In the genomic region with DNA sequence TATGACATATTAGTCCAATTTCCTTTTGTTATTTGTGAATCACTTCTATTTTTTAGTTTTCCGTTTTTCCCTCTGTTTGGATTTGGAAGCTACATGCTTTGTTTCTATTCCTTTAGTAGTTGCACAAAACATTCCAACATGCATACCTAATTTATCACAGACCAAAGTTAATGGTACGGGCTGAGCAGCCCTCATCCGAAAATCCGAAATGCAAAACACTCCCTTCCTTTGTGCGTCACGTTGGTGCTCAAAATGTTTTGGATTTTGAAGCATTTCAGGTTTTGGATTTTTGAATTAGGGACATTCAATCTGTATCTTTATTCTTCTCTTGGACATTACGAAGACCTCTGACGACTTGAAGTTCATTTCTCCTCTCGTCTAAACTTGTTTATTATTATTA, we compare ENCODE assay signal across 39 cellular contexts.
"Had no signal": no experiment of that assay in that cellular context is flagged by ENCODE, and none has a peak within 500 bp of the region (broad histone marks: within the 10 kb centered on the region; RNA-seq: fewer than 3 reads in every experiment).

No MANE protein-coding gene starts in this region.

- H3K27me3 ChIP-seq: adrenal gland, ascending aorta, body of pancreas, brain microvascular endothelial cell, breast epithelium, cardiac muscle cell had no signal

- H3K27ac Mint-ChIP-seq: activated naive CD4-positive, alpha-beta T cell treated with anti-CD3 and anti-CD28 coated beads for 36 hours; activated naive CD4-positive, alpha-beta T cell treated with anti-CD3 and anti-CD28 coated beads, Interleukin-2, amount 10 ng/mL, durations not matched to agents 7 days and 5 days; activated naive CD4-positive, alpha-beta T cell treated with anti-CD3 and anti-CD28 coated beads, Interleukin-2, amount 50 U/mL, for 24 hours; activated naive CD4-positive, alpha-beta T cell treated with anti-CD3 and anti-CD28 coated beads, Interleukin-2, amount 50 U/mL, for 72 hours; activated naive CD8-positive, alpha-beta T cell; activated naive CD8-positive, alpha-beta T cell treated with anti-CD3 and anti-CD28 coated beads for 36 hours; activated naive CD8-positive, alpha-beta T cell treated with anti-CD3 and anti-CD28 coated beads, Interleukin-2, amount 10 ng/mL, durations not matched to agents 7 days and 5 days; activated naive CD8-positive, alpha-beta T cell treated with anti-CD3 and anti-CD28 coated beads, Interleukin-2, amount 50 U/mL, for 24 hours; activated T-cell treated with anti-CD3 and anti-CD28 coated beads, Interleukin-2, amount 50 U/mL, for 24 hours; activated T-cell treated with anti-CD3 and anti-CD28 coated beads, Interleukin-2, amount 50 U/mL, for 72 hours; activated T-helper 1 cell treated with anti-CD3 and anti-CD28 coated beads, Interleukin-12 subunit alpha, Interleukin-12 subunit beta, Interleukin-2, Interleukin-4 antibody, amounts not matched to agents 30 ng/mL and 10 ng/mL and 1 ng/mL, durations not matched to agents 14 hours and 24 hours and 36 hours; activated T-helper 17 cell treated with anti-CD3 and anti-CD28 coated beads, Interleukin-2, amount 50 U/mL, for 72 hours; activated T-helper 2 cell treated with anti-CD3 and anti-CD28 coated beads, Interferon-gamma antibody, Interleukin-2, Interleukin-4, amounts not matched to agents 10 μg/mL and 5 μg/mL and 100 μg/mL, durations not matched to agents 14 hours and 24 hours and 36 hours; brain had no signal

- H3K4me3 ChIP-seq: adrenal gland, ascending aorta, body of pancreas, breast epithelium, cardiac muscle cell had no signal

- FAIRE-seq: astrocyte, bronchial epithelial cell had no signal

- H3K9me3 ChIP-seq: adrenal gland, body of pancreas, breast epithelium had no signal

- H3K4me3 Mint-ChIP-seq: activated naive CD4-positive, alpha-beta T cell treated with anti-CD3 and anti-CD28 coated beads for 36 hours; activated naive CD4-positive, alpha-beta T cell treated with anti-CD3 and anti-CD28 coated beads, Interleukin-2, amount 10 ng/mL, durations not matched to agents 7 days and 5 days; activated naive CD4-positive, alpha-beta T cell treated with anti-CD3 and anti-CD28 coated beads, Interleukin-2, amount 50 U/mL, for 24 hours; activated naive CD8-positive, alpha-beta T cell; activated naive CD8-positive, alpha-beta T cell treated with anti-CD3 and anti-CD28 coated beads for 36 hours; activated naive CD8-positive, alpha-beta T cell treated with anti-CD3 and anti-CD28 coated beads, Interleukin-2, amount 10 ng/mL, durations not matched to agents 7 days and 5 days; activated naive CD8-positive, alpha-beta T cell treated with anti-CD3 and anti-CD28 coated beads, Interleukin-2, amount 50 U/mL, for 24 hours; activated T-cell treated with anti-CD3 and anti-CD28 coated beads, Interleukin-2, amount 50 U/mL, for 24 hours; activated T-cell treated with anti-CD3 and anti-CD28 coated beads, Interleukin-2, amount 50 U/mL, for 4 hours; activated T-cell treated with anti-CD3 and anti-CD28 coated beads, Interleukin-2, amount 50 U/mL, for 72 hours; activated T-helper 1 cell treated with anti-CD3 and anti-CD28 coated beads, Interleukin-12 subunit alpha, Interleukin-12 subunit beta, Interleukin-2, Interleukin-4 antibody, amounts not matched to agents 30 ng/mL and 10 ng/mL and 1 ng/mL, durations not matched to agents 14 hours and 24 hours and 36 hours; activated T-helper 17 cell treated with anti-CD3 and anti-CD28 coated beads, Interleukin-2, amount 50 U/mL, for 72 hours; brain; central memory CD8-positive, alpha-beta T cell had no signal

- H3K36me3 ChIP-seq: adrenal gland, breast epithelium, cardiac muscle cell had no signal

- DNase-seq: activated effector memory CD4-positive, alpha-beta T cell treated with anti-CD3 and anti-CD28 coated beads, Interleukin-2, amount 50 U/mL, for 16 hours; activated effector memory CD4-positive, alpha-beta T cell treated with Interleukin-2 at 50 U/mL for 16 hours; activated gamma-delta T cell; activated gamma-delta T cell treated with Interleukin-2 at 50 U/mL for 16 hours; activated naive CD4-positive, alpha-beta T cell; activated naive CD4-positive, alpha-beta T cell treated with anti-CD3 and anti-CD28 coated beads for 36 hours; activated naive CD4-positive, alpha-beta T cell treated with anti-CD3 and anti-CD28 coated beads, Interleukin-2, amount 10 ng/mL, durations not matched to agents 7 days and 5 days; activated naive CD4-positive, alpha-beta T cell treated with anti-CD3 and anti-CD28 coated beads, Interleukin-2, amount 50 U/mL, for 16 hours; activated naive CD4-positive, alpha-beta T cell treated with Interleukin-2 at 50 U/mL for 16 hours; activated naive CD8-positive, alpha-beta T cell treated with anti-CD3 and anti-CD28 coated beads for 36 hours; activated naive CD8-positive, alpha-beta T cell treated with anti-CD3 and anti-CD28 coated beads, Interleukin-2, amount 10 ng/mL, durations not matched to agents 7 days and 5 days; activated naive CD8-positive, alpha-beta T cell treated with anti-CD3 and anti-CD28 coated beads, Interleukin-2, amount 50 U/mL, for 24 hours; activated T-cell treated with anti-CD3 and anti-CD28 coated beads, Interleukin-2, amount 50 U/mL, for 1 hour; activated T-cell treated with anti-CD3 and anti-CD28 coated beads, Interleukin-2, amount 50 U/mL, for 24 hours; activated T-cell treated with anti-CD3 and anti-CD28 coated beads, Interleukin-2, amount 50 U/mL, for 4 hours; activated T-cell treated with anti-CD3 and anti-CD28 coated beads, Interleukin-2, amount 50 U/mL, for 48 hours; activated T-cell treated with anti-CD3 and anti-CD28 coated beads, Interleukin-2, amount 50 U/mL, for 72 hours; adrenal gland; amniotic stem cell; amygdala; aorta; body of pancreas; brain microvascular endothelial cell; caudate nucleus; central memory CD4-positive, alpha-beta T cell; cerebellar nuclear complex had no signal

- H3K27me3 Mint-ChIP-seq: activated naive CD4-positive, alpha-beta T cell treated with anti-CD3 and anti-CD28 coated beads, Interleukin-2, amount 10 ng/mL, durations not matched to agents 7 days and 5 days; activated naive CD4-positive, alpha-beta T cell treated with anti-CD3 and anti-CD28 coated beads, Interleukin-2, amount 50 U/mL, for 24 hours; activated naive CD8-positive, alpha-beta T cell; activated naive CD8-positive, alpha-beta T cell treated with anti-CD3 and anti-CD28 coated beads for 36 hours; activated naive CD8-positive, alpha-beta T cell treated with anti-CD3 and anti-CD28 coated beads, Interleukin-2, amount 10 ng/mL, durations not matched to agents 7 days and 5 days; activated naive CD8-positive, alpha-beta T cell treated with anti-CD3 and anti-CD28 coated beads, Interleukin-2, amount 50 U/mL, for 24 hours; activated T-cell treated with anti-CD3 and anti-CD28 coated beads, Interleukin-2, amount 50 U/mL, for 24 hours; activated T-helper 17 cell treated with anti-CD3 and anti-CD28 coated beads, Interleukin-2, amount 50 U/mL, for 72 hours; brain; central memory CD8-positive, alpha-beta T cell had no signal

- H3K4me1 Mint-ChIP-seq: activated naive CD4-positive, alpha-beta T cell treated with anti-CD3 and anti-CD28 coated beads, Interleukin-2, amount 10 ng/mL, durations not matched to agents 7 days and 5 days; activated naive CD4-positive, alpha-beta T cell treated with anti-CD3 and anti-CD28 coated beads, Interleukin-2, amount 50 U/mL, for 24 hours; activated naive CD8-positive, alpha-beta T cell treated with anti-CD3 and anti-CD28 coated beads for 36 hours; activated naive CD8-positive, alpha-beta T cell treated with anti-CD3 and anti-CD28 coated beads, Interleukin-2, amount 10 ng/mL, durations not matched to agents 7 days and 5 days; activated naive CD8-positive, alpha-beta T cell treated with anti-CD3 and anti-CD28 coated beads, Interleukin-2, amount 50 U/mL, for 24 hours; activated T-helper 17 cell treated with anti-CD3 and anti-CD28 coated beads, Interleukin-2, amount 50 U/mL, for 72 hours; brain; central memory CD8-positive, alpha-beta T cell had no signal

- H3K27ac ChIP-seq: adrenal gland, ascending aorta, body of pancreas, brain microvascular endothelial cell, breast epithelium, cardiac muscle cell had no signal

- H3K4me1 ChIP-seq: adrenal gland, ascending aorta, body of pancreas, breast epithelium had no signal

- ATAC-seq: activated naive CD4-positive, alpha-beta T cell treated with anti-CD3 and anti-CD28 coated beads, Interleukin-2, amount 50 U/mL, for 72 hours; activated naive CD8-positive, alpha-beta T cell treated with anti-CD3 and anti-CD28 coated beads, Interleukin-2, amount 50 U/mL, for 24 hours; activated T-cell treated with anti-CD3 and anti-CD28 coated beads, Interleukin-2, amount 50 U/mL, for 4 hours; activated T-cell treated with anti-CD3 and anti-CD28 coated beads, Interleukin-2, amount 50 U/mL, for 72 hours; activated T-helper 17 cell treated with anti-CD3 and anti-CD28 coated beads, Interleukin-2, amount 50 U/mL, for 72 hours; body of pancreas had no signal

- H3K9me3 Mint-ChIP-seq: activated T-cell treated with anti-CD3 and anti-CD28 coated beads, Interleukin-2, amount 50 U/mL, for 72 hours had no signal
